In the genomic region with DNA sequence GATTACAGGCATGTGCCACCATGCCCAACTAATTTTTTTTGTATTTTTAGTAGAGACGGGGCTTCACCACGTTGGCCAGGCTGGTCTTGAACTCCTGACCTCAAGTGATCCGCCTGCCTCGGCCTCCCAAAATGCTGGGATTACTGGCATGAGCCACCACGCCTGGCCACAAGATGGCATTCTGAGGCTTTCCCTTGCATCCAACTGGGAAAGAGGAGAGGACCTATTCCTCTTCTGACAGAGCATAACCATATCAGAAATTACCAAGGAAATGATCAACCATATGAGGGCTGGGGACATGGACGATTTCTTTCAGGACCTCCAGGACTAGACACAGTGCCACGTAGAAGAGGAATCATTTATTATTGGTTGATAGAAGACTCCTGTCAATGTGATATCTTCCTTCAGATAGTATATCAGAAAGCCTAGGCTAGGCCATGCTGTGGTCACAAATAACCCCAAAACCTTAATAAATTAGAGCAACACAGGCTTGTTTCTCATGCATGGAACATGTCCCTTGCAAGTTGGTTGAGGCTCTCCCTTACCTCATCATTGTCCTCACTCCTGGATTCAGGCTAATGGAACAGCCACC, we compare ENCODE assay signal across 9 cellular contexts.
DNase-seq lines count a peak whose midpoint lies in the region; ATAC-seq and TF ChIP-seq lines count a peak whose summit lies in the region.
"Had no signal": no experiment of that assay in that cellular context is flagged by ENCODE, and none has a peak within 500 bp of the region (broad histone marks: within the 10 kb centered on the region; RNA-seq: fewer than 3 reads in every experiment).

No MANE protein-coding gene starts in this region.

- H2BK15ac ChIP-seq in mesenchymal stem cell (ENCODE audit: low read depth, poor library complexity, severe bottlenecking) = no peak overlapping the region

- no peak overlapping the region for H2BK120ac ChIP-seq in mesenchymal stem cell (ENCODE audit: low read depth, low read length)

- no peaks in the 10 kb centered on the region for H3K27me3 Mint-ChIP-seq in immature natural killer cell (ENCODE audit: low read depth in 3 of 3)

- no peak overlapping the region for H4K8ac ChIP-seq in mesenchymal stem cell (ENCODE audit: low read length)

- H3K36me3 ChIP-seq in mesenchymal stem cell (ENCODE audit: control insufficient read depth in 1 of 2, insufficient read depth in 2 of 2, low read depth in 1 of 2, low read length in 2 of 2) = no peaks in the 10 kb centered on the region

- H2BK5ac ChIP-seq in mesenchymal stem cell (ENCODE audit: low read depth, low read length, poor library complexity, severe bottlenecking) = no peak overlapping the region

- no peak overlapping the region for H3K4ac ChIP-seq in mesenchymal stem cell (ENCODE audit: low read depth in 1 of 2, low read length in 2 of 2)

- H3K4me2 ChIP-seq in mesenchymal stem cell (ENCODE audit: low read length, poor library complexity, severe bottlenecking) = no peak overlapping the region

- no peak overlapping the region for H3K18ac ChIP-seq in mesenchymal stem cell (ENCODE audit: low read depth in 1 of 2, low read length in 2 of 2)

- no peak overlapping the region for H3K9ac ChIP-seq in mesenchymal stem cell (ENCODE audit: low read length)

- no peaks in the 10 kb centered on the region for H3K9me3 ChIP-seq in mesenchymal stem cell (ENCODE audit: control insufficient read depth, low read length)

- no peaks in the 10 kb centered on the region for H3K79me1 ChIP-seq in mesenchymal stem cell (replicated peaks; ENCODE audit: low read length, poor library complexity, severe bottlenecking)

- peaks cover 9% of the 10 kb centered on the region for H3K4me1 ChIP-seq in mesenchymal stem cell (ENCODE audit: control insufficient read depth, insufficient read depth, low read depth, low read length)

- no peaks in the 10 kb centered on the region for H3K27me3 ChIP-seq in mesenchymal stem cell (ENCODE audit: control insufficient read depth in 1 of 2, insufficient read depth in 1 of 2, low read length in 2 of 2)

- no peak overlapping the region for H3K27ac Mint-ChIP-seq in immature natural killer cell

- no peak overlapping the region for H4K91ac ChIP-seq in mesenchymal stem cell (ENCODE audit: low read length)

- no peaks in the 10 kb centered on the region for H3K36me3 Mint-ChIP-seq in immature natural killer cell

- H3K27ac ChIP-seq in C4-2B (no peak overlapping the region), coronary artery (no peak overlapping the region), mesenchymal stem cell (ENCODE audit: low read length, poor library complexity, severe bottlenecking) (no peak overlapping the region)

- WGBS in mesenchymal stem cell = 55% methylated on average over 7 of the region's 7 CpGs

- H2AFZ ChIP-seq in mesenchymal stem cell (ENCODE audit: low read depth, low read length) = no peak overlapping the region

- peak; percentile 87 for TF ChIP-seq CTCF in C4-2B (conservative IDR thresholded peaks at IDR 0.05)
- TF ChIP-seq CTCF in coronary artery (IDR thresholded peaks at IDR 0.05) = peak; percentile 66

- DNase-seq in NCI-H1105 (lab: John Stamatoyannopoulos, UW) (peak; percentile 14), coronary artery (ENCODE audit: low spot score) (no peak), mesenchymal stem cell (peak; percentile 63), immature natural killer cell (no peak)
- DNase-seq: T-helper 1 cell had no signal

- H3K4me3 Mint-ChIP-seq in immature natural killer cell = no peak overlapping the region

- no peak overlapping the region for H2AK5ac ChIP-seq in mesenchymal stem cell (ENCODE audit: low read length, severe bottlenecking)

- H3K4me3 ChIP-seq in coronary artery = no peak overlapping the region
- H3K4me3 ChIP-seq in mesenchymal stem cell (ENCODE audit: insufficient read depth in 1 of 2, low read depth in 1 of 2, low read length in 2 of 2) = no peak overlapping the region

- no peak overlapping the region for H2BK12ac ChIP-seq in mesenchymal stem cell (ENCODE audit: low read length in 2 of 2)

- peaks cover 0 to 5% (median 0%) of the 10 kb centered on the region in 6 donors for H3K9me3 Mint-ChIP-seq in immature natural killer cell

- no peaks in the 10 kb centered on the region for H3K4me1 Mint-ChIP-seq in immature natural killer cell

- no peak overlapping the region for H3K14ac ChIP-seq in mesenchymal stem cell (ENCODE audit: low read length in 2 of 2)

- no peak overlapping the region for H3K23ac ChIP-seq in mesenchymal stem cell (ENCODE audit: low read length in 2 of 2)

- no peak for ATAC-seq in HG03196 (IDR thresholded peaks at IDR 0.05; ENCODE audit: unreplicated experiment)
- no peak for ATAC-seq in HG02870 (IDR thresholded peaks at IDR 0.05; ENCODE audit: unreplicated experiment)
- ATAC-seq in HG02840 (IDR thresholded peaks at IDR 0.05; ENCODE audit: low FRiP score, unreplicated experiment) = no peak

Comparison
In these comparisons a context has a peak if more than half of its experiments do, and no peak if none do; other contexts are left out.
1. DNase-seq: peak in NCI-H1105 (single experiment) and mesenchymal stem cell (single experiment); none in coronary artery (single experiment) and immature natural killer cell (0 of 3).